ENCODE assay signal across 8 cellular contexts in genomic region chrX:150897371-150898319, GRCh38. TPM values are rescaled to one million over a fixed set of nuclear protein-coding genes. Genes with fewer than 3 reads are reported as not detected.
DNase-seq lines count a peak whose midpoint lies in the region; ATAC-seq and TF ChIP-seq lines count a peak whose summit lies in the region.

No MANE protein-coding gene starts in this region.

- H3K4me1 ChIP-seq in CD8-positive, alpha-beta memory T cell (ENCODE audit: insufficient read depth, low read length), result peaks cover 6% of the 10 kb centered on the region
- H3K4me1 ChIP-seq in right cardiac atrium (ENCODE audit: control insufficient read depth, insufficient read depth, low read length) (no peaks in the 10 kb centered on the region), gastrocnemius medialis (peaks cover 4 to 7% of the 10 kb centered on the region in 2 donors)

- intact Hi-C loops in right cardiac atrium (cut with DNase I), result no loop called here
- intact Hi-C loops in gastrocnemius medialis (cut with DNase I; ENCODE audit: low total_unique reads), result loop anchor here (2.0 to 10.0 kb wide), 4 partner anchors 51 to 205 kb away; partner anchors contain the start of genes HMGB3 and MTMR1

- no peak for TF ChIP-seq CTCF in gastrocnemius medialis (IDR thresholded peaks at IDR 0.05 in 4 of 5, conservative IDR thresholded peaks at IDR 0.05 in 1 of 5)

- H3K27ac Mint-ChIP-seq in CD8-positive, alpha-beta memory T cell, result peak overlapping the region in 7 of 8 donors; percentile 47 to 86 (median 79)

- no peaks in the 10 kb centered on the region for H3K36me3 ChIP-seq in CD8-positive, alpha-beta memory T cell (ENCODE audit: insufficient read depth, low read length)
- no peaks in the 10 kb centered on the region for H3K36me3 ChIP-seq in gastrocnemius medialis

- TF ChIP-seq POLR2A in gastrocnemius medialis (IDR thresholded peaks at IDR 0.05), result no peak

- no peaks in the 10 kb centered on the region for H3K27me3 ChIP-seq in CD8-positive, alpha-beta memory T cell (ENCODE audit: insufficient read depth, low read length, poor library complexity, severe bottlenecking)
- no peaks in the 10 kb centered on the region for H3K27me3 ChIP-seq in right cardiac atrium (ENCODE audit: control insufficient read depth, insufficient read depth)
- no peaks in the 10 kb centered on the region for H3K27me3 ChIP-seq in gastrocnemius medialis

- H3K27ac ChIP-seq in CD8-positive, alpha-beta memory T cell (ENCODE audit: low read depth, low read length), result peak overlapping the region; percentile 54
- H3K27ac ChIP-seq in right cardiac atrium (ENCODE audit: low read length) (peak overlapping the region; percentile 56), gastrocnemius medialis (peak overlapping the region; percentile 84 to 92 (median 86))

- peak; percentile 3 for ATAC-seq in HG02759 (IDR thresholded peaks at IDR 0.05; ENCODE audit: unreplicated experiment)
- no peak for ATAC-seq in right cardiac atrium
- ATAC-seq in gastrocnemius medialis, result peak; percentile 17 to 43
- no peak for ATAC-seq in GM21515 (IDR thresholded peaks at IDR 0.05; ENCODE audit: unreplicated experiment)
- no peak for ATAC-seq in HG03520 (IDR thresholded peaks at IDR 0.05; ENCODE audit: unreplicated experiment)

- WGBS in right cardiac atrium, result 6% methylated on average over 23 of the region's 23 CpGs

- H3K4me1 Mint-ChIP-seq in CD8-positive, alpha-beta memory T cell, result peaks cover 2 to 14% (median 12%) of the 10 kb centered on the region in 3 donors

- H3K9me3 ChIP-seq in CD8-positive, alpha-beta memory T cell (ENCODE audit: low read length), result no peaks in the 10 kb centered on the region
- H3K9me3 ChIP-seq in right cardiac atrium (ENCODE audit: control insufficient read depth, low read length) (no peaks in the 10 kb centered on the region), gastrocnemius medialis (no peaks in the 10 kb centered on the region)

- peaks cover 0 to 2% (median 0%) of the 10 kb centered on the region in 3 donors for H3K36me3 Mint-ChIP-seq in CD8-positive, alpha-beta memory T cell

- peak overlapping the region; percentile 43 for H3K4me3 ChIP-seq in CD8-positive, alpha-beta memory T cell (ENCODE audit: low read length)
- H3K4me3 ChIP-seq in right cardiac atrium (ENCODE audit: low read length), result peak overlapping the region; percentile 79
- peak overlapping the region; percentile 55 to 75 (median 64) for H3K4me3 ChIP-seq in gastrocnemius medialis

- POLR2A ChIA-PET in CD8-positive, alpha-beta memory T cell (lab: Charles Lee), result interaction anchor here (0.7 kb wide), 1 partner anchor 10 kb away, joined by 3 read pairs; no protein-coding TSS in a partner anchor

- peak overlapping the region; percentile 80 to 93 (median 84) for H3K4me3 Mint-ChIP-seq in CD8-positive, alpha-beta memory T cell

- in situ Hi-C loops in gastrocnemius medialis (cut with MboI; ENCODE audit: low sequenced_read_pairs in 4 of 4), result no loop called here

- peaks cover 0 to 4% of the 10 kb centered on the region in 2 donors for H3K27me3 Mint-ChIP-seq in CD8-positive, alpha-beta memory T cell

- peak; percentile 11 to 56 (median 27) for DNase-seq in CD8-positive, alpha-beta memory T cell
- DNase-seq in RPMI7951 (ENCODE audit: low read depth) (peak; percentile 24), right cardiac atrium (peak in 2 of 3 donors; percentile 36 to 54), gastrocnemius medialis (peak; percentile 22 to 40)
- peak; percentile 3 for DNase-seq in activated naive CD8-positive, alpha-beta T cell treated with anti-CD3 and anti-CD28 coated beads, Interleukin-2, amount 50 U/mL, for 16 hours (ENCODE audit: low read depth, low spot score)

- no peaks in the 10 kb centered on the region for H3K9me3 Mint-ChIP-seq in CD8-positive, alpha-beta memory T cell

- CTCF ChIA-PET in CD8-positive, alpha-beta memory T cell (lab: Charles Lee), result interaction anchor here (1.3 kb wide), 1 partner anchor 126 kb away, joined by 3 read pairs; no protein-coding TSS in a partner anchor

RNA-seq across cellular contexts. Expression of gene CD99L2, which starts 0.8 kb away (rescaled TPM):
- total RNA-seq in CD8-positive, alpha-beta memory T cell, result 10 to 100 TPM; 13.7 to 14.7 TPM
- 15.9 TPM for polyA plus RNA-seq in CD8-positive, alpha-beta memory T cell
- total RNA-seq in RPMI7951 (2014; rRNA removed; shearing (Covaris generic)), result 47.0 and 48.9 TPM in 2 replicates
- total RNA-seq in right cardiac atrium, result 10 to 100 TPM; 66.5 to 84.7 (median 71.8) TPM
- polyA plus RNA-seq in right cardiac atrium, result 70.0 TPM
- 100 to 1,000 TPM; 202 to 289 (median 251) TPM for total RNA-seq in gastrocnemius medialis

Comparison
In these comparisons a context has a peak if more than half of its experiments do, and no peak if none do; other contexts are left out.
1. ATAC-seq: peak in HG02759 (single experiment) and gastrocnemius medialis (2 of 2); none in right cardiac atrium (0 of 2), GM21515 (single experiment) and HG03520 (single experiment).
2. Peak in every context shown above with its lines, with median percentiles within 50 percentile points of each other: DNase-seq, H3K27ac ChIP-seq and H3K4me3 ChIP-seq.